16 cellular contexts compared by ENCODE assay signal in genomic region chr12:89231686-89232085, GRCh38.
DNase-seq lines count a peak whose midpoint lies in the region; ATAC-seq lines count a peak whose summit lies in the region.
"Had no signal": no experiment of that assay in that cellular context is flagged by ENCODE, and none has a peak within 500 bp of the region (broad histone marks: within the 10 kb centered on the region; RNA-seq: fewer than 3 reads in every experiment).

No MANE protein-coding gene starts in this region.

- intact Hi-C loops in activated CD4-positive, alpha-beta T cell treated with anti-CD3 and anti-CD28 coated beads, Interleukin-2, amount 10 ng/mL, durations not matched to agents 24 days and 14 days (cut with micrococcal nuclease): no loop called here

- no peaks in the 10 kb centered on the region for H3K27me3 Mint-ChIP-seq in activated CD4-positive, alpha-beta T cell treated with anti-CD3 and anti-CD28 coated beads, Interleukin-2, amount 10 ng/mL, durations not matched to agents 24 days and 14 days
- H3K27me3 Mint-ChIP-seq in T-helper 2 cell treated with Interferon-gamma antibody and Interleukin-4, amounts not matched to agents 5 μg/mL and 100 μg/mL, for 36 hours (ENCODE audit: low read depth): no peaks in the 10 kb centered on the region
- H3K27me3 Mint-ChIP-seq in immature natural killer cell (ENCODE audit: low read depth in 3 of 3): no peaks in the 10 kb centered on the region

- H3K4me1 Mint-ChIP-seq in activated CD4-positive, alpha-beta T cell treated with anti-CD3 and anti-CD28 coated beads, Interleukin-2, amount 10 ng/mL, durations not matched to agents 24 days and 14 days: peaks cover 76% of the 10 kb centered on the region
- H3K4me1 Mint-ChIP-seq in T-helper 2 cell treated with Interferon-gamma antibody and Interleukin-4, amounts not matched to agents 5 μg/mL and 100 μg/mL, for 36 hours (ENCODE audit: low read depth): peaks cover 77% of the 10 kb centered on the region
- peaks cover 74 to 81% of the 10 kb centered on the region in 2 donors for H3K4me1 Mint-ChIP-seq in immature natural killer cell

- H3K27ac Mint-ChIP-seq in activated CD4-positive, alpha-beta T cell treated with anti-CD3 and anti-CD28 coated beads, Interleukin-2, amount 10 ng/mL, durations not matched to agents 24 days and 14 days: peak overlapping the region; percentile 21
- H3K27ac Mint-ChIP-seq in T-helper 2 cell treated with Interferon-gamma antibody and Interleukin-4, amounts not matched to agents 5 μg/mL and 100 μg/mL, for 36 hours: peak overlapping the region; percentile 50
- peak overlapping the region in 5 of 6 donors; percentile 8 to 71 (median 51) for H3K27ac Mint-ChIP-seq in immature natural killer cell
- H3K27ac Mint-ChIP-seq: CD14-positive monocyte, IgD-negative memory B cell had no signal

- H3K9me3 Mint-ChIP-seq in activated CD4-positive, alpha-beta T cell treated with anti-CD3 and anti-CD28 coated beads, Interleukin-2, amount 10 ng/mL, durations not matched to agents 24 days and 14 days: peaks cover 17% of the 10 kb centered on the region
- peaks cover 26% of the 10 kb centered on the region for H3K9me3 Mint-ChIP-seq in T-helper 2 cell treated with Interferon-gamma antibody and Interleukin-4, amounts not matched to agents 5 μg/mL and 100 μg/mL, for 36 hours
- H3K9me3 Mint-ChIP-seq in immature natural killer cell: no peaks in the 10 kb centered on the region
- H3K9me3 Mint-ChIP-seq: IgD-negative memory B cell had no signal

- H3K4me3 Mint-ChIP-seq in activated CD4-positive, alpha-beta T cell treated with anti-CD3 and anti-CD28 coated beads, Interleukin-2, amount 10 ng/mL, durations not matched to agents 24 days and 14 days: peak overlapping the region; percentile 8
- H3K4me3 Mint-ChIP-seq in T-helper 2 cell treated with Interferon-gamma antibody and Interleukin-4, amounts not matched to agents 5 μg/mL and 100 μg/mL, for 36 hours: peak overlapping the region; percentile 35
- peak overlapping the region in 2 of 5 donors; percentile 2 to 9 for H3K4me3 Mint-ChIP-seq in immature natural killer cell
- H3K4me3 Mint-ChIP-seq: CD14-positive monocyte, IgD-negative memory B cell had no signal

- no peaks in the 10 kb centered on the region for H3K36me3 Mint-ChIP-seq in activated CD4-positive, alpha-beta T cell treated with anti-CD3 and anti-CD28 coated beads, Interleukin-2, amount 10 ng/mL, durations not matched to agents 24 days and 14 days (ENCODE audit: low read depth)
- H3K36me3 Mint-ChIP-seq in T-helper 2 cell treated with Interferon-gamma antibody and Interleukin-4, amounts not matched to agents 5 μg/mL and 100 μg/mL, for 36 hours (ENCODE audit: low read depth): peaks cover 21% of the 10 kb centered on the region
- peaks cover 0 to 5% (median 0%) of the 10 kb centered on the region in 3 donors for H3K36me3 Mint-ChIP-seq in immature natural killer cell
- H3K36me3 Mint-ChIP-seq: CD14-positive monocyte, IgD-negative memory B cell had no signal

- no peak for DNase-seq in activated CD4-positive, alpha-beta T cell treated with anti-CD3 and anti-CD28 coated beads, Interleukin-2, amount 10 ng/mL, durations not matched to agents 24 days and 14 days
- DNase-seq in activated CD4-positive, alpha-beta T cell treated with anti-CD3 and anti-CD28 coated beads, Interleukin-2, amount 50 U/mL, for 4 hours: no peak
- DNase-seq in HUDEP-2 (lab: John Stamatoyannopoulos, UW; ENCODE audit: unreplicated experiment in 76 of 76): peak in 55 of 76 experiments; percentile 1 to 85 (median 49)
- DNase-seq in T-helper 2 cell treated with Interferon-gamma antibody and Interleukin-4, amounts not matched to agents 5 μg/mL and 100 μg/mL, for 36 hours (ENCODE audit: low spot score): no peak
- no peak for DNase-seq in immature natural killer cell
- no peak for DNase-seq in epidermal melanocyte (ENCODE audit: insufficient read length, low spot score)
- DNase-seq: Caco-2, H7, NCI-H1436 treated with DMSO at 0.1 percent for 48 hours, NCI-H2081 treated with DMSO at 0.1 percent for 48 hours, NCI-H345, NCI-H526 treated with DMSO at 0.1 percent for 48 hours had no signal

- no peak for ATAC-seq in HG03025 (IDR thresholded peaks at IDR 0.05; ENCODE audit: low FRiP score, unreplicated experiment)
- no peak for ATAC-seq in HG03521 (IDR thresholded peaks at IDR 0.05; ENCODE audit: unreplicated experiment)

Comparison
In these comparisons a context has a peak if more than half of its experiments do, and no peak if none do; other contexts are left out.
1. DNase-seq: peak in HUDEP-2 (55 of 76); none in activated CD4-positive, alpha-beta T cell treated with anti-CD3 and anti-CD28 coated beads, Interleukin-2, amount 10 ng/mL, durations not matched to agents 24 days and 14 days (single experiment), activated CD4-positive, alpha-beta T cell treated with anti-CD3 and anti-CD28 coated beads, Interleukin-2, amount 50 U/mL, for 4 hours (0 of 2), T-helper 2 cell treated with Interferon-gamma antibody and Interleukin-4, amounts not matched to agents 5 μg/mL and 100 μg/mL, for 36 hours (single experiment), immature natural killer cell (0 of 3) and epidermal melanocyte (single experiment).
2. Peak in every context shown above with its lines, with median percentiles within 50 percentile points of each other: H3K27ac Mint-ChIP-seq.